In the genomic region with DNA sequence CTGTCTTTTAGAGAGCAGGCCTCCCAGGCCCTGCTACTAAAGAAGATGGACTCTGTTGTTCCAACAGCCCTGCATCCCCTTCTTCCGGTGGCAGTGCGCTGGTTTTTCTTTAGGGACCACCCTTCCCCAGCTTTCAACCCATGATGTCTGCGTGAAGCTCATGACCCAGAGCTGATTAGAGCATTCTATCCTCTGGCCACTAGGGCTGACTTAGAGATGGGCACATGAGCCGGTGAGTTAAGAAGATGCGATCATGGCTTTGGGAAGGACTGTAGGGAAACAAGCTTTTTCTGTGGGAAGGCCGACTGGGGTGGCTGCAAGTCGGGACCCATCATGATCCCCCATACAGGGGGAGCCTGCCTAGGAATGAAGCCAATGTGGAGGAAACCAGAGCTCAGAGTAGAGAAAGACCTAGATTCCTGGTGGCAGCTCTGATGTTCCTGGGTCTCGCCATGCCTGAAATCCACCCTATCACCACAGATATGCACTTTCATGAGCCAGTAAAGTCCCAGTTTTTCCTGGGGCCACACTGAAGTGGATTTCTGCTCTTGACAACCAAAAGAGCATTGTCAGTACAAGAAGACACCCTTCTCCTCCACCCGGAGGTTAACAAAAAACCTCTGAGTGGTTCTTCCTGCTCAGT, we compare ENCODE assay signal across 19 cellular contexts. TPM values are rescaled to one million over a fixed set of nuclear protein-coding genes. Genes with fewer than 3 reads are reported as not detected.
DNase-seq lines count a peak whose midpoint lies in the region; ATAC-seq and TF ChIP-seq lines count a peak whose summit lies in the region.
"Had no signal": no experiment of that assay in that cellular context is flagged by ENCODE, and none has a peak within 500 bp of the region (broad histone marks: within the 10 kb centered on the region; RNA-seq: fewer than 3 reads in every experiment).

No MANE protein-coding gene starts in this region.

- H3K9me3 ChIP-seq in OCI-LY3 (ENCODE audit: insufficient read depth, low read length) (no peaks in the 10 kb centered on the region), smooth muscle cell (replicated peaks; ENCODE audit: low read depth) (no peaks in the 10 kb centered on the region)
- H3K9me3 ChIP-seq: adrenal gland, Peyer's patch, suprapubic skin had no signal

- no peaks in the 10 kb centered on the region for H3K36me3 Mint-ChIP-seq in activated CD8-positive, alpha-beta T cell treated with anti-CD3 and anti-CD28 coated beads for 36 hours (ENCODE audit: low read depth)
- no peaks in the 10 kb centered on the region for H3K36me3 Mint-ChIP-seq in activated CD8-positive, alpha-beta T cell treated with anti-CD3 and anti-CD28 coated beads, Interleukin-2, amount 10 ng/mL, durations not matched to agents 7 days and 5 days (ENCODE audit: low read depth)
- H3K36me3 Mint-ChIP-seq in activated naive CD8-positive, alpha-beta T cell treated with anti-CD3 and anti-CD28 coated beads for 36 hours: no peaks in the 10 kb centered on the region

- DNase-seq in activated CD8-positive, alpha-beta T cell treated with anti-CD3 and anti-CD28 coated beads for 36 hours: no peak
- no peak for DNase-seq in activated CD8-positive, alpha-beta T cell treated with anti-CD3 and anti-CD28 coated beads, Interleukin-2, amount 10 ng/mL, durations not matched to agents 7 days and 5 days
- DNase-seq in epithelial cell of proximal tubule (ENCODE audit: low read depth) (no peak), smooth muscle cell (lab: John Stamatoyannopoulos, UW; ENCODE audit: unreplicated experiment) (no peak), Ammon's horn (ENCODE audit: low spot score) (no peak)
- DNase-seq in activated naive CD8-positive, alpha-beta T cell treated with anti-CD3 and anti-CD28 coated beads for 36 hours: no peak
- DNase-seq: activated CD4-positive, alpha-beta T cell treated with anti-CD3 and anti-CD28 coated beads for 48 hours; activated T-cell treated with anti-CD3 and anti-CD28 coated beads, Interleukin-2, amount 50 U/mL, for 4 hours; KG1; NCI-H2029 treated with DMSO at 0.1 percent for 48 hours; NCI-H526 treated with DMSO at 0.1 percent for 48 hours; nucleus accumbens had no signal

- peak; percentile 30 for TF ChIP-seq CTCF in activated CD8-positive, alpha-beta T cell treated with anti-CD3 and anti-CD28 coated beads for 36 hours (IDR thresholded peaks at IDR 0.05)
- peak; percentile 19; the same call in 1 of the 2 replicates for TF ChIP-seq CTCF in OCI-LY3 (IDR thresholded peaks at IDR 0.05; ENCODE audit: low read depth, low read length)
- peak; percentile 35 for TF ChIP-seq CTCF in epithelial cell of proximal tubule (conservative IDR thresholded peaks at IDR 0.05; ENCODE audit: low read depth, low read length)
- peak; percentile 20 for TF ChIP-seq CTCF in smooth muscle cell (IDR thresholded peaks at IDR 0.05; ENCODE audit: borderline replicate concordance, insufficient read depth, poor library complexity, severe bottlenecking)

- H3K4me3 ChIP-seq in OCI-LY3 (ENCODE audit: low read length) (no peak overlapping the region), epithelial cell of proximal tubule (ENCODE audit: low read depth, low read length) (no peak overlapping the region), smooth muscle cell (no peak overlapping the region)
- H3K4me3 ChIP-seq: adrenal gland, Peyer's patch, suprapubic skin had no signal

- H3K27ac ChIP-seq in OCI-LY3 (ENCODE audit: low read length): no peak overlapping the region
- H3K27ac ChIP-seq in smooth muscle cell (ENCODE audit: low read depth): peak overlapping the region; percentile 100
- H3K27ac ChIP-seq: adrenal gland, Peyer's patch, suprapubic skin had no signal

- H2AFZ ChIP-seq in OCI-LY3 (ENCODE audit: low read depth, low read length) (no peak overlapping the region), smooth muscle cell (ENCODE audit: low read depth) (no peak overlapping the region)

- no peak overlapping the region for H3K9ac ChIP-seq in OCI-LY3 (ENCODE audit: low read length)
- peak overlapping the region; percentile 83 for H3K9ac ChIP-seq in smooth muscle cell (ENCODE audit: low read depth)

- peaks cover 8% of the 10 kb centered on the region for H3K27me3 Mint-ChIP-seq in activated CD8-positive, alpha-beta T cell treated with anti-CD3 and anti-CD28 coated beads for 36 hours
- H3K27me3 Mint-ChIP-seq in activated CD8-positive, alpha-beta T cell treated with anti-CD3 and anti-CD28 coated beads, Interleukin-2, amount 10 ng/mL, durations not matched to agents 7 days and 5 days (ENCODE audit: low read depth): peaks cover 8% of the 10 kb centered on the region
- peaks cover 4% of the 10 kb centered on the region for H3K27me3 Mint-ChIP-seq in activated naive CD8-positive, alpha-beta T cell treated with anti-CD3 and anti-CD28 coated beads for 36 hours

- no peaks in the 10 kb centered on the region for H4K20me1 ChIP-seq in OCI-LY3 (ENCODE audit: insufficient read depth, low read length)
- H4K20me1 ChIP-seq in smooth muscle cell (ENCODE audit: low read depth): no peaks in the 10 kb centered on the region

- POLR2A ChIA-PET in activated CD8-positive, alpha-beta T cell treated with anti-CD3 and anti-CD28 coated beads for 36 hours (lab: Charles Lee): interaction anchor here (0.8 to 1.3 kb wide), 3 partner anchors 11 to 37 kb away, joined by 3 to 4 read pairs (median 3); no protein-coding TSS in a partner anchor
- POLR2A ChIA-PET in activated CD8-positive, alpha-beta T cell treated with anti-CD3 and anti-CD28 coated beads, Interleukin-2, amount 10 ng/mL, durations not matched to agents 7 days and 5 days (lab: Charles Lee): no interaction called here

- intact Hi-C loops in activated CD8-positive, alpha-beta T cell treated with anti-CD3 and anti-CD28 coated beads for 36 hours (cut with micrococcal nuclease): no loop called here

- peaks cover 6% of the 10 kb centered on the region for H3K4me1 Mint-ChIP-seq in activated CD8-positive, alpha-beta T cell treated with anti-CD3 and anti-CD28 coated beads for 36 hours (ENCODE audit: low read depth)
- H3K4me1 Mint-ChIP-seq in activated CD8-positive, alpha-beta T cell treated with anti-CD3 and anti-CD28 coated beads, Interleukin-2, amount 10 ng/mL, durations not matched to agents 7 days and 5 days (ENCODE audit: low read depth): peaks cover 5% of the 10 kb centered on the region
- no peaks in the 10 kb centered on the region for H3K4me1 Mint-ChIP-seq in activated naive CD8-positive, alpha-beta T cell treated with anti-CD3 and anti-CD28 coated beads for 36 hours

- no peak for ATAC-seq in activated CD8-positive, alpha-beta T cell treated with anti-CD3 and anti-CD28 coated beads for 36 hours
- no peak for ATAC-seq in activated CD8-positive, alpha-beta T cell treated with anti-CD3 and anti-CD28 coated beads, Interleukin-2, amount 10 ng/mL, durations not matched to agents 7 days and 5 days
- no peak for ATAC-seq in HG02610 (IDR thresholded peaks at IDR 0.05; ENCODE audit: unreplicated experiment)
- ATAC-seq: activated T-cell treated with anti-CD3 and anti-CD28 coated beads, Interleukin-2, amount 50 U/mL, for 4 hours had no signal

- H3K9me3 Mint-ChIP-seq in activated CD8-positive, alpha-beta T cell treated with anti-CD3 and anti-CD28 coated beads for 36 hours: no peaks in the 10 kb centered on the region
- no peaks in the 10 kb centered on the region for H3K9me3 Mint-ChIP-seq in activated CD8-positive, alpha-beta T cell treated with anti-CD3 and anti-CD28 coated beads, Interleukin-2, amount 10 ng/mL, durations not matched to agents 7 days and 5 days (ENCODE audit: insufficient read depth)
- no peaks in the 10 kb centered on the region for H3K9me3 Mint-ChIP-seq in activated naive CD8-positive, alpha-beta T cell treated with anti-CD3 and anti-CD28 coated beads for 36 hours
- H3K9me3 Mint-ChIP-seq: dendritic cell treated with granulocyte-macrophage colony-stimulating factor and Interleukin-4, amounts not matched to agents 40 ng/mL and 50 ng/mL, for 4 days; T-helper 2 cell treated with Interferon-gamma antibody and Interleukin-4, amounts not matched to agents 5 μg/mL and 100 μg/mL, for 36 hours had no signal

- H3K36me3 ChIP-seq in OCI-LY3 (replicated peaks; ENCODE audit: low read depth, low read length) (no peaks in the 10 kb centered on the region), smooth muscle cell (ENCODE audit: low read depth) (no peaks in the 10 kb centered on the region)
- H3K36me3 ChIP-seq: adrenal gland, Peyer's patch, suprapubic skin had no signal

- H3K27ac Mint-ChIP-seq in activated CD8-positive, alpha-beta T cell treated with anti-CD3 and anti-CD28 coated beads for 36 hours: no peak overlapping the region
- no peak overlapping the region for H3K27ac Mint-ChIP-seq in activated CD8-positive, alpha-beta T cell treated with anti-CD3 and anti-CD28 coated beads, Interleukin-2, amount 10 ng/mL, durations not matched to agents 7 days and 5 days
- H3K27ac Mint-ChIP-seq in activated naive CD8-positive, alpha-beta T cell treated with anti-CD3 and anti-CD28 coated beads for 36 hours: no peak overlapping the region
- H3K27ac Mint-ChIP-seq: dendritic cell treated with granulocyte-macrophage colony-stimulating factor and Interleukin-4, amounts not matched to agents 40 ng/mL and 50 ng/mL, for 4 days; T-helper 2 cell treated with Interferon-gamma antibody and Interleukin-4, amounts not matched to agents 5 μg/mL and 100 μg/mL, for 36 hours had no signal

- H3K4me1 ChIP-seq in OCI-LY3 (ENCODE audit: low read length) (peaks cover 4% of the 10 kb centered on the region), smooth muscle cell (ENCODE audit: low read depth) (peaks cover 4% of the 10 kb centered on the region)
- H3K4me1 ChIP-seq: adrenal gland, Peyer's patch had no signal

- no peaks in the 10 kb centered on the region for H3K79me2 ChIP-seq in OCI-LY3 (ENCODE audit: low read length)
- H3K79me2 ChIP-seq in smooth muscle cell (ENCODE audit: low read depth): no peaks in the 10 kb centered on the region

- WGBS in smooth muscle cell (ENCODE audit: low lambda C conversion rate): 94% methylated on average over 9 of the region's 9 CpGs

- H3K27me3 ChIP-seq in OCI-LY3 (ENCODE audit: low read depth, low read length) (peaks cover 53% of the 10 kb centered on the region), smooth muscle cell (ENCODE audit: low read depth) (no peaks in the 10 kb centered on the region)
- H3K27me3 ChIP-seq: adrenal gland, Peyer's patch had no signal

- H3F3A ChIP-seq in smooth muscle cell (ENCODE audit: low read depth): no peaks in the 10 kb centered on the region

- no peak overlapping the region for H3K4me3 Mint-ChIP-seq in activated CD8-positive, alpha-beta T cell treated with anti-CD3 and anti-CD28 coated beads for 36 hours
- no peak overlapping the region for H3K4me3 Mint-ChIP-seq in activated CD8-positive, alpha-beta T cell treated with anti-CD3 and anti-CD28 coated beads, Interleukin-2, amount 10 ng/mL, durations not matched to agents 7 days and 5 days
- no peak overlapping the region for H3K4me3 Mint-ChIP-seq in activated naive CD8-positive, alpha-beta T cell treated with anti-CD3 and anti-CD28 coated beads for 36 hours
- H3K4me3 Mint-ChIP-seq: activated T-cell treated with anti-CD3 and anti-CD28 coated beads, Interleukin-2, amount 50 U/mL, for 4 hours; dendritic cell treated with granulocyte-macrophage colony-stimulating factor and Interleukin-4, amounts not matched to agents 40 ng/mL and 50 ng/mL, for 4 days; T-helper 2 cell treated with Interferon-gamma antibody and Interleukin-4, amounts not matched to agents 5 μg/mL and 100 μg/mL, for 36 hours had no signal

- no peak overlapping the region for H3K4me2 ChIP-seq in OCI-LY3 (ENCODE audit: low read length)
- peak overlapping the region; percentile 38 for H3K4me2 ChIP-seq in smooth muscle cell

- CTCF ChIA-PET in activated CD8-positive, alpha-beta T cell treated with anti-CD3 and anti-CD28 coated beads for 36 hours (lab: Charles Lee): interaction anchor here (0.6 to 1.8 kb wide), 5 partner anchors 9 to 37 kb away, joined by 3 to 8 read pairs (median 5); no protein-coding TSS in a partner anchor
- CTCF ChIA-PET in activated CD8-positive, alpha-beta T cell treated with anti-CD3 and anti-CD28 coated beads, Interleukin-2, amount 10 ng/mL, durations not matched to agents 7 days and 5 days (lab: Charles Lee): interaction anchor here (0.9 kb wide), 1 partner anchor 172 kb away, joined by 4 read pairs; no protein-coding TSS in a partner anchor

RNA-seq across cellular contexts. Expression of gene STX16, which starts 29.1 kb away (rescaled TPM):
- total RNA-seq in activated CD8-positive, alpha-beta T cell treated with anti-CD3 and anti-CD28 coated beads for 36 hours: 100 to 1,000 TPM; 108 to 109 TPM
- 100 to 1,000 TPM; 128 to 136 TPM for total RNA-seq in activated CD8-positive, alpha-beta T cell treated with anti-CD3 and anti-CD28 coated beads, Interleukin-2, amount 10 ng/mL, durations not matched to agents 7 days and 5 days
- total RNA-seq in epithelial cell of proximal tubule (10.4 and 14.4 TPM in 2 replicates), smooth muscle cell (31.3 and 35.8 TPM in 2 replicates)
- 22.5 and 38.0 TPM in 2 replicates for polyA plus RNA-seq in smooth muscle cell
- total RNA-seq in activated naive CD8-positive, alpha-beta T cell treated with anti-CD3 and anti-CD28 coated beads for 36 hours: 10 to 100 TPM; 84.0 to 93.5 TPM
